ENCODE assay signal across 10 cellular contexts in the genomic region with DNA sequence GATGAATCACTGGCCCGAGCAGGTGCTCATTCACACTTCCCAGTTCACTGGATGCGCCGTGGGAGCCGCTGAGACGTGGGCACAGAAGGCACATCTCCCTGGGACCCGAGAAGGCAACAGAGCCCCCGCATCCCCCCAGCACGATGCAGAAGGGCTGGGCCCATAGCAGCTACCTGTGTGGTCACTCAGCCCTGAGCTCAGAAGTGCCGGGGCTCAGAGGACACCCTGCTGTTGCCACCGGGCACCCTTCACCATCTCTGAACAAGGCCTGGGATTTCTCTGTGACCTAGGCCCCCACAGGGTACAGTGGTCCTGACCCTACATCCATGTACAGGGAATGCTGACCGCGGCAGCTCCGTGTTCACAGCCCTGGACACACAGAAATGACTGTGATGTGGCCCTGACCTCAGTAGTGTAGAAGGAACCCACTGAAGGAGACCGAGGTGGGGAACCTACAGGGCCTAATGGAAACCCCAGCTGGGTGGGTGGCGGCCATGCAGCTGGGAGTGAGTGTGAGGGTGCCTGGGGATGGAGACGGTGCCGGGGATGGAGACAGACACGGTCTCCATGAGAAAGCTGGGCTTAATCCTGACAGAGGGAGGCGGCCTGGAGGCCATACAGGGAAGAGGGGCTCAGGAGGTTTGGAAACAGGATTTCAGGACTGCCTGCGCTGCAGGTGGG.
A peak's percentile ranks its signal among the peaks of the same experiment; 100 is the strongest.
DNase-seq lines count a peak whose midpoint lies in the region; FAIRE-seq and TF ChIP-seq lines count a peak whose summit lies in the region.
"Had no signal": no experiment of that assay in that cellular context is flagged by ENCODE, and none has a peak within 500 bp of the region (broad histone marks: within the 10 kb centered on the region; RNA-seq: fewer than 3 reads in every experiment).

No MANE protein-coding gene starts in this region.

- no peaks in the 10 kb centered on the region for H3K79me1 ChIP-seq in neuronal stem cell (ENCODE audit: low read depth, low read length)

- H2BK5ac ChIP-seq in neuronal stem cell (ENCODE audit: low read length) = peak overlapping the region; percentile 55

- H3K27me3 ChIP-seq in adipocyte (replicated peaks; ENCODE audit: control insufficient read depth, insufficient read depth, low read length) (peaks cover 20% of the 10 kb centered on the region), esophagus squamous epithelium (no peaks in the 10 kb centered on the region), neuronal stem cell (ENCODE audit: control insufficient read depth in 3 of 3, insufficient read depth in 3 of 3, low read depth in 1 of 3, low read length in 3 of 3) (no peaks in the 10 kb centered on the region), tibial artery (no peaks in the 10 kb centered on the region)
- H3K27me3 ChIP-seq: neutrophil had no signal

- in situ Hi-C loops in G401 (cut with HindIII; ENCODE audit: low sequenced_read_pairs) = no loop called here

- H3K4ac ChIP-seq in neuronal stem cell (ENCODE audit: low read length) = no peak overlapping the region

- DNase-seq in adipocyte (ENCODE audit: low read depth) = no peak
- DNase-seq in esophagus squamous epithelium (lab: John Stamatoyannopoulos, UW) = no peak
- no peak for DNase-seq in neuronal stem cell (ENCODE audit: low spot score)
- peak in 1 of 2 donors; percentile 64 for DNase-seq in tibial artery
- DNase-seq in G401 (ENCODE audit: low spot score) = no peak
- DNase-seq in GM19238 (ENCODE audit: insufficient read length, low spot score) = no peak
- no peak for DNase-seq in urothelium cell line (ENCODE audit: low spot score)
- DNase-seq: CD4-positive, alpha-beta T cell; NCI-H2171 treated with DMSO at 0.1 percent for 48 hours had no signal

- no peak overlapping the region for H3K4me3 ChIP-seq in adipocyte (ENCODE audit: low read length)
- H3K4me3 ChIP-seq in esophagus squamous epithelium = no peak overlapping the region
- no peak overlapping the region for H3K4me3 ChIP-seq in neuronal stem cell (ENCODE audit: low read length in 2 of 2)
- no peak overlapping the region for H3K4me3 ChIP-seq in tibial artery

- H4K8ac ChIP-seq in neuronal stem cell (ENCODE audit: low read depth, low read length) = no peak overlapping the region

- intact Hi-C loops in esophagus squamous epithelium (cut with DNase I) = no loop called here
- intact Hi-C loops in tibial artery (cut with DNase I; ENCODE audit: low total_unique reads) = no loop called here

- WGBS in esophagus squamous epithelium, 2 donors = 71 to 89% methylated on average over 11 to 13 of the region's 20 CpGs
- no CpG with 5 or more reads among the region's 20 CpGs for WGBS in neuronal stem cell (ENCODE audit: extremely low coverage in 2 of 2, insufficient read length in 2 of 2, insufficient replicate concordance in 1 of 2), 2 donors

- H3K9me3 ChIP-seq in adipocyte (ENCODE audit: control insufficient read depth, low read length) (no peaks in the 10 kb centered on the region), esophagus squamous epithelium (no peaks in the 10 kb centered on the region), neuronal stem cell (replicated peaks in 1 of 2; ENCODE audit: control insufficient read depth in 2 of 2, insufficient read depth in 1 of 2, low read depth in 1 of 2, low read length in 2 of 2) (no peaks in the 10 kb centered on the region), tibial artery (no peaks in the 10 kb centered on the region)
- H3K9me3 ChIP-seq: neutrophil had no signal

- H3K9ac ChIP-seq in adipocyte (ENCODE audit: low read length) (peak overlapping the region; percentile 67), neuronal stem cell (ENCODE audit: low read depth, low read length, poor library complexity) (no peak overlapping the region)

- H3K36me3 ChIP-seq in adipocyte (ENCODE audit: control insufficient read depth, insufficient read depth, low read length, severe bottlenecking) = no peaks in the 10 kb centered on the region
- H3K36me3 ChIP-seq in esophagus squamous epithelium = no peaks in the 10 kb centered on the region
- H3K36me3 ChIP-seq in neuronal stem cell (replicated peaks in 1 of 2; ENCODE audit: control insufficient read depth in 2 of 2, insufficient read depth in 2 of 2, low read length in 2 of 2) = no peaks in the 10 kb centered on the region
- no peaks in the 10 kb centered on the region for H3K36me3 ChIP-seq in tibial artery
- H3K36me3 ChIP-seq: neutrophil had no signal

- H3K18ac ChIP-seq in neuronal stem cell (ENCODE audit: low read length) = peak overlapping the region; percentile 84

- peak overlapping the region; percentile 92 for H2BK12ac ChIP-seq in neuronal stem cell (ENCODE audit: low read length)

- H3K4me2 ChIP-seq in neuronal stem cell (ENCODE audit: insufficient read depth, low read length, poor library complexity, severe bottlenecking) = no peak overlapping the region

- peak overlapping the region; percentile 42 to 88 (median 74) for H3K27ac ChIP-seq in esophagus squamous epithelium
- no peak overlapping the region for H3K27ac ChIP-seq in neuronal stem cell (replicated peaks; ENCODE audit: low read length)
- H3K27ac ChIP-seq in tibial artery = peak overlapping the region; percentile 90 to 97
- H3K27ac ChIP-seq: neutrophil had no signal

- H3K14ac ChIP-seq in neuronal stem cell (ENCODE audit: low read length) = no peak overlapping the region

- no peak overlapping the region for H2AFZ ChIP-seq in neuronal stem cell (ENCODE audit: low read length)

- FAIRE-seq in urothelium cell line (lab: Jason Lieb, UNC) = no peak

- TF ChIP-seq CTCF in esophagus squamous epithelium (IDR thresholded peaks at IDR 0.05) = no peak
- no peak for TF ChIP-seq CTCF in tibial artery (IDR thresholded peaks at IDR 0.05)

- H2BK120ac ChIP-seq in neuronal stem cell (ENCODE audit: low read depth, low read length) = peak overlapping the region; percentile 14

- peak overlapping the region; percentile 65 for H4K91ac ChIP-seq in neuronal stem cell (ENCODE audit: low read depth, low read length, poor library complexity)

- peak overlapping the region; percentile 99 for H2AK5ac ChIP-seq in neuronal stem cell (ENCODE audit: low read depth, low read length)

- H3K4me1 ChIP-seq in adipocyte (ENCODE audit: control insufficient read depth, insufficient read depth, low read length) (peaks cover 35% of the 10 kb centered on the region), esophagus squamous epithelium (peaks cover 29 to 59% (median 32%) of the 10 kb centered on the region in 3 donors), neuronal stem cell (ENCODE audit: control insufficient read depth in 2 of 2, insufficient read depth in 1 of 2, low read depth in 1 of 2, low read length in 2 of 2) (peaks cover 28 to 38% of the 10 kb centered on the region in 2 donors), tibial artery (peaks cover 0 to 44% (median 33%) of the 10 kb centered on the region in 4 donors)

- peak overlapping the region; percentile 76 for H2BK15ac ChIP-seq in neuronal stem cell (ENCODE audit: low read length)

- H3K23ac ChIP-seq in neuronal stem cell (ENCODE audit: low read depth, low read length, poor library complexity) = peak overlapping the region; percentile 48

- no peak for TF ChIP-seq POLR2A in esophagus squamous epithelium (IDR thresholded peaks at IDR 0.05)
